In the genomic region with DNA sequence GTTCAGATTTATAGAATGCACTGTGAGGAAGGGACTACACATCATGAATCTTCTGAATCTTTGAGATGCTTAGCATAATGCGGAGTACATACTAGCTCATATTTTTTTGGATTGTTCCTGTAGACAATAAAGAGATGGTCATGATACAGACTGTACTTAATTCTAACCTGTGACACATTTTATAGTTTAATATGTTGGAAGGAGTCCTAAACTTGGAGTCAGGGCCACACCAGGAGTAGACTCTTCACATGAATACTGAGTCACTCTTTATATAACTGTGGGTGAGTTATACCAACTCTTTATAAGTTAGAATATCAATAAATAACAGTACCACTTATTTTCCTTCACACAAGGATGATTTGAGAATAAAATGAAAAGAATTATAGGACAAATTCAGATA, we compare ENCODE assay signal across 1 cellular context.
TF ChIP-seq lines count a peak whose summit lies in the region.

No MANE protein-coding gene starts in this region.

TF ChIP-seq in WTC11, 78 proteins besides CTCF, POLR2A, EP300 and RAD21 (continued from another document):
- TF ChIP-seq TCF7 (CRISPR knock-in tag; IDR thresholded peaks at IDR 0.05; ENCODE audit: low read depth) (no peak), USF1 (CRISPR knock-in tag; IDR thresholded peaks at IDR 0.05) (no peak), NFATC4 (CRISPR knock-in tag; IDR thresholded peaks at IDR 0.05) (no peak), PREB (CRISPR knock-in tag; IDR thresholded peaks at IDR 0.05; ENCODE audit: borderline replicate concordance) (no peak), TEAD4 (CRISPR knock-in tag; IDR thresholded peaks at IDR 0.05) (no peak), ETV6 (CRISPR knock-in tag; IDR thresholded peaks at IDR 0.05) (no peak)
